ENCODE assay signal across 20 cellular contexts in the genomic region with DNA sequence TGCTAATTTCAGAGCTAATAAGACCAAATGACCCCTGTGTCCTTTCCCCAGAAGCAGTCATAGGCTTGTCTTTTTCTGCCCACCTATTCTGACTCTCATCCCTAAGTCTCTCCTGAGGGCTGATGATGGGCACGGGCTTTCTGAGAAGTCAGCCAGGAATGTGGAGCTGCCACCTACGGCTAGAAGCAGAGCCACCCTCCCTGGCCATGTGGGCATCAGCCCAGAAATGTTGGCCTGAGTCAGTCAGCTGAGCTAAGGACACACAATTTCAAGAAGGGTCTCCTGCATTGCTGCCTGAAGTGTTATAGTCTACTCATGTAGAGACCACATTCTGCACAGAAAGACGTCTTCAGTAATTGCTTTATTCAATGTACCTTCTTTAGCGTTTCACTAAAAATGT. TPM values are rescaled to one million over a fixed set of nuclear protein-coding genes. Genes with fewer than 3 reads are reported as not detected.
DNase-seq lines count a peak whose midpoint lies in the region; ATAC-seq, FAIRE-seq and TF ChIP-seq lines count a peak whose summit lies in the region.
"Had no signal": no experiment of that assay in that cellular context is flagged by ENCODE, and none has a peak within 500 bp of the region (broad histone marks: within the 10 kb centered on the region; RNA-seq: fewer than 3 reads in every experiment).

No MANE protein-coding gene starts in this region.

- ATAC-seq in Right ventricle myocardium superior (ENCODE audit: poor library complexity), result peak; percentile 32
- ATAC-seq: right lobe of liver had no signal

- no peak overlapping the region for H3K4me3 Mint-ChIP-seq in nephron
- H3K4me3 Mint-ChIP-seq in activated CD4-positive, alpha-beta memory T cell treated with anti-CD3 and anti-CD28 coated beads, Interleukin-2, amount 10 ng/mL, durations not matched to agents 7 days and 5 days, result no peak overlapping the region
- H3K4me3 Mint-ChIP-seq: activated naive CD8-positive, alpha-beta T cell treated with anti-CD3 and anti-CD28 coated beads, Interleukin-2, amount 10 ng/mL, durations not matched to agents 7 days and 5 days; endodermal cell had no signal

- no peaks in the 10 kb centered on the region for H3K27me3 Mint-ChIP-seq in nephron (ENCODE audit: low read depth)
- no peaks in the 10 kb centered on the region for H3K27me3 Mint-ChIP-seq in activated CD4-positive, alpha-beta memory T cell treated with anti-CD3 and anti-CD28 coated beads, Interleukin-2, amount 10 ng/mL, durations not matched to agents 7 days and 5 days
- H3K27me3 Mint-ChIP-seq: activated naive CD8-positive, alpha-beta T cell treated with anti-CD3 and anti-CD28 coated beads, Interleukin-2, amount 10 ng/mL, durations not matched to agents 7 days and 5 days; CD4-positive, CD25-positive, alpha-beta regulatory T cell had no signal

- FAIRE-seq in bronchial epithelial cell (lab: Jason Lieb, UNC) (no peak), RCC 7860 (lab: Jason Lieb, UNC) (no peak)

- H3K4me1 Mint-ChIP-seq in nephron, result peaks cover 45% of the 10 kb centered on the region
- no peaks in the 10 kb centered on the region for H3K4me1 Mint-ChIP-seq in activated CD4-positive, alpha-beta memory T cell treated with anti-CD3 and anti-CD28 coated beads, Interleukin-2, amount 10 ng/mL, durations not matched to agents 7 days and 5 days

- DNase-seq in Right ventricle myocardium superior, result no peak
- DNase-seq in right atrium auricular region (ENCODE audit: low spot score), result no peak
- DNase-seq in bronchial epithelial cell (ENCODE audit: low read depth), result peak; percentile 64
- DNase-seq in RCC 7860 (ENCODE audit: low spot score), result no peak
- DNase-seq in activated CD4-positive, alpha-beta memory T cell treated with anti-CD3 and anti-CD28 coated beads, Interleukin-2, amount 10 ng/mL, durations not matched to agents 7 days and 5 days, result no peak
- DNase-seq in T-helper 9 cell, result no peak
- no peak for DNase-seq in pons (ENCODE audit: low spot score)
- DNase-seq: activated naive CD8-positive, alpha-beta T cell treated with anti-CD3 and anti-CD28 coated beads, Interleukin-2, amount 10 ng/mL, durations not matched to agents 7 days and 5 days; CD4-positive, CD25-positive, alpha-beta regulatory T cell; colonic mucosa; endodermal cell; heart left ventricle; IMR-90; MG63; NCI-H1436 treated with DMSO at 0.1 percent for 48 hours; NK-92 treated with Interleukin-12 subunit alpha and Interleukin-12 subunit beta, amount 100 ng/mL, for 24 hours; right lobe of liver; testis had no signal

- no peak overlapping the region for H3K4me3 ChIP-seq in right atrium auricular region
- no peak overlapping the region for H3K4me3 ChIP-seq in bronchial epithelial cell (ENCODE audit: low read depth, low read length)
- H3K4me3 ChIP-seq: colonic mucosa, heart left ventricle, MG63, right lobe of liver, testis had no signal

- POLR2A ChIA-PET in activated CD4-positive, alpha-beta memory T cell treated with anti-CD3 and anti-CD28 coated beads, Interleukin-2, amount 10 ng/mL, durations not matched to agents 7 days and 5 days (lab: Charles Lee), result no interaction called here

- H3K9me3 ChIP-seq in right atrium auricular region, result no peaks in the 10 kb centered on the region
- H3K9me3 ChIP-seq: colonic mucosa, heart left ventricle, MG63, right lobe of liver, testis had no signal

- peaks cover 83% of the 10 kb centered on the region for H3K36me3 ChIP-seq in right atrium auricular region
- H3K36me3 ChIP-seq in bronchial epithelial cell (ENCODE audit: control insufficient read depth, insufficient read depth, low read length), result peaks cover 8% of the 10 kb centered on the region
- H3K36me3 ChIP-seq: colonic mucosa had no signal

- H3K4me1 ChIP-seq in right atrium auricular region, result peaks cover 0 to 18% of the 10 kb centered on the region in 2 donors
- H3K4me1 ChIP-seq: right lobe of liver, testis had no signal

- peaks cover 96% of the 10 kb centered on the region for H3K36me3 Mint-ChIP-seq in nephron (ENCODE audit: low read depth)
- peaks cover 85% of the 10 kb centered on the region for H3K36me3 Mint-ChIP-seq in activated CD4-positive, alpha-beta memory T cell treated with anti-CD3 and anti-CD28 coated beads, Interleukin-2, amount 10 ng/mL, durations not matched to agents 7 days and 5 days (ENCODE audit: low read depth)

- intact Hi-C loops in Right ventricle myocardium superior (cut with DNase I), result no loop called here

- CTCF ChIA-PET in activated CD4-positive, alpha-beta memory T cell treated with anti-CD3 and anti-CD28 coated beads, Interleukin-2, amount 10 ng/mL, durations not matched to agents 7 days and 5 days (lab: Charles Lee), result no interaction called here

- TF ChIP-seq CTCF in right atrium auricular region (IDR thresholded peaks at IDR 0.05) (no peak), bronchial epithelial cell (IDR thresholded peaks at IDR 0.05; ENCODE audit: insufficient read depth, low read length, severe bottlenecking) (no peak), nephron (IDR thresholded peaks at IDR 0.05; ENCODE audit: unreplicated experiment in 3 of 3) (no peak)

- H3K27ac Mint-ChIP-seq in nephron, result peak overlapping the region; percentile 50 to 81 (median 61)
- H3K27ac Mint-ChIP-seq in activated CD4-positive, alpha-beta memory T cell treated with anti-CD3 and anti-CD28 coated beads, Interleukin-2, amount 10 ng/mL, durations not matched to agents 7 days and 5 days, result no peak overlapping the region
- H3K27ac Mint-ChIP-seq: activated naive CD8-positive, alpha-beta T cell treated with anti-CD3 and anti-CD28 coated beads, Interleukin-2, amount 10 ng/mL, durations not matched to agents 7 days and 5 days; endodermal cell had no signal

- H3K9me3 Mint-ChIP-seq in nephron, result no peaks in the 10 kb centered on the region
- no peaks in the 10 kb centered on the region for H3K9me3 Mint-ChIP-seq in activated CD4-positive, alpha-beta memory T cell treated with anti-CD3 and anti-CD28 coated beads, Interleukin-2, amount 10 ng/mL, durations not matched to agents 7 days and 5 days
- H3K9me3 Mint-ChIP-seq: CD4-positive, CD25-positive, alpha-beta regulatory T cell had no signal

- no peaks in the 10 kb centered on the region for H3K27me3 ChIP-seq in right atrium auricular region
- H3K27me3 ChIP-seq in bronchial epithelial cell (ENCODE audit: control insufficient read depth, insufficient read depth, low read length), result no peaks in the 10 kb centered on the region
- H3K27me3 ChIP-seq: colonic mucosa, heart left ventricle, MG63, right lobe of liver, testis had no signal

- no peak overlapping the region for H3K27ac ChIP-seq in right atrium auricular region
- H3K27ac ChIP-seq: colonic mucosa, heart left ventricle, right lobe of liver, RWPE1, testis had no signal

RNA-seq across cellular contexts. Expression of a gene that starts 17.1 kb away (rescaled TPM):
- total RNA-seq in Right ventricle myocardium superior (12.2 TPM), right atrium auricular region (10 to 100 TPM; 15.6 to 25.1 TPM), bronchial epithelial cell (8.2 and 9.7 TPM in 2 replicates)
- 10 to 100 TPM; 16.2 to 18.6 TPM for total RNA-seq in activated CD4-positive, alpha-beta memory T cell treated with anti-CD3 and anti-CD28 coated beads, Interleukin-2, amount 10 ng/mL, durations not matched to agents 7 days and 5 days
